20 cellular contexts compared by ENCODE assay signal in the genomic region with DNA sequence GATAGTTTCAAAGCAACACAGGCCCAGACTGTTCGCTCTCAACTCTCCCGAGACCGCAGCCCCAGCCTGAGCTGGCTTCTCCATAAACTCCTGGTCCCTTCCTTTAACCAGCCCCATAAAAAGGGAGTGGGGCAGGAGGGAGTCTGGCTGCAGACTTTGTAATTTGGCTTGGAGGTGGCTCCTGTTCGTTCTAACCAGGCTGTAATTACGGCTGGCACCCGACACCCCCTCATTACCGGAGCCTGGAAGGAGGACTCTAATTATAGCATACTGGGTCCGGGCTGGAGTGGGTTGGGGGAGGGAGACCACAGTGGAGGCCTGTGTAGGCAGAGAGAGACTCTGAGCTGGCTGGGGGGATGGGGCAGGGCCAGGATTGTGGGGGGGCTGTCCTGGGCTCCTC. TPM values are rescaled to one million over a fixed set of nuclear protein-coding genes. Genes with fewer than 3 reads are reported as not detected.
DNase-seq lines count a peak whose midpoint lies in the region; ATAC-seq and TF ChIP-seq lines count a peak whose summit lies in the region.
"Had no signal": no experiment of that assay in that cellular context is flagged by ENCODE, and none has a peak within 500 bp of the region (broad histone marks: within the 10 kb centered on the region; RNA-seq: fewer than 3 reads in every experiment).

No MANE protein-coding gene starts in this region.

- H3K4me3 ChIP-seq in A673 (ENCODE audit: low read depth, low read length, poor library complexity, severe bottlenecking) (no peak overlapping the region), mesendoderm (ENCODE audit: low read length) (no peak overlapping the region), uterus (no peak overlapping the region)
- H3K4me3 ChIP-seq: gastrocnemius medialis, SK-N-MC, tibial artery had no signal

- H2BK120ac ChIP-seq in mesendoderm (ENCODE audit: low read depth, low read length) = no peak overlapping the region

- TF ChIP-seq POLR2A in uterus (IDR thresholded peaks at IDR 0.05) (no peak), erythroblast (IDR thresholded peaks at IDR 0.05; ENCODE audit: low read length) (no peak)

- BruUV-seq in A673 (replicated peaks; lab: Mats Ljungman, UMichigan) = no TSS peak

- no peaks in the 10 kb centered on the region for H3K36me3 ChIP-seq in A673 (ENCODE audit: insufficient read depth, low read length, poor library complexity, severe bottlenecking)
- no peaks in the 10 kb centered on the region for H3K36me3 ChIP-seq in mesendoderm (ENCODE audit: control insufficient read depth, insufficient read depth, low read length)
- no peaks in the 10 kb centered on the region for H3K36me3 ChIP-seq in uterus
- H3K36me3 ChIP-seq: gastrocnemius medialis, tibial artery had no signal

- no peak overlapping the region for H3K23ac ChIP-seq in mesendoderm (ENCODE audit: low read length)

- H3K79me1 ChIP-seq in mesendoderm (ENCODE audit: low read length) = no peaks in the 10 kb centered on the region

- no peak overlapping the region for H2BK5ac ChIP-seq in mesendoderm (ENCODE audit: low read length)

- H3K27ac ChIP-seq in A673 (ENCODE audit: low read depth, low read length, poor library complexity, severe bottlenecking) (peak overlapping the region; percentile 2), mesendoderm (ENCODE audit: low read depth, low read length) (no peak overlapping the region), uterus (peak overlapping the region in 1 of 2 donors; percentile 87)
- H3K27ac ChIP-seq: SK-N-MC, tibial artery had no signal

- peak overlapping the region; percentile 2 for H3K56ac ChIP-seq in mesendoderm (ENCODE audit: low read length)

- no CpG with 5 or more reads among the region's 8 CpGs for WGBS in mesendoderm (ENCODE audit: extremely low coverage, insufficient coverage, low lambda C conversion rate)

- H3K9ac ChIP-seq in mesendoderm (ENCODE audit: low read length) = peak overlapping the region; percentile 7

- no peak overlapping the region for H3K4me2 ChIP-seq in mesendoderm (ENCODE audit: low read length)

- CTCF ChIA-PET in A673 (lab: Charles Lee) = no interaction called here

- H2BK15ac ChIP-seq in mesendoderm (replicated peaks; ENCODE audit: low read depth) = no peak overlapping the region

- POLR2A ChIA-PET in A673 (lab: Charles Lee; ENCODE audit: low non-redundant PET) = no interaction called here

- H2AK5ac ChIP-seq in mesendoderm (ENCODE audit: low read length) = no peak overlapping the region

- no peak overlapping the region for H4K8ac ChIP-seq in mesendoderm (ENCODE audit: low read depth, low read length)

- peak overlapping the region; percentile 24 for H3K18ac ChIP-seq in mesendoderm (ENCODE audit: low read length)

- H3K9me3 ChIP-seq in A673 (ENCODE audit: low read depth, low read length, poor library complexity, severe bottlenecking) (no peaks in the 10 kb centered on the region), uterus (no peaks in the 10 kb centered on the region)
- H3K9me3 ChIP-seq: gastrocnemius medialis, tibial artery had no signal

- ATAC-seq in HG02884 (IDR thresholded peaks at IDR 0.05; ENCODE audit: unreplicated experiment) = no peak
- ATAC-seq: activated CD8-positive, alpha-beta memory T cell treated with anti-CD3 and anti-CD28 coated beads, Interleukin-2, amount 10 ng/mL, durations not matched to agents 7 days and 5 days; gastrocnemius medialis; PC-3; stimulated activated naive B cell treated with anti-CD40 and anti-IgM and Interleukin-4, amounts not matched to agents 10 μg/mL and 1 μg/mL and 100 μg/mL, for 72 hours had no signal

- H3K79me2 ChIP-seq in mesendoderm (ENCODE audit: control insufficient read depth, insufficient read depth, low read length) = no peaks in the 10 kb centered on the region

- H3K27me3 ChIP-seq in A673 (replicated peaks; ENCODE audit: insufficient read depth, low read depth, low read length, poor library complexity) (no peaks in the 10 kb centered on the region), mesendoderm (ENCODE audit: insufficient read depth, low read length, poor library complexity) (no peaks in the 10 kb centered on the region), uterus (no peaks in the 10 kb centered on the region)
- H3K27me3 ChIP-seq: gastrocnemius medialis, tibial artery had no signal

- TF ChIP-seq CTCF in A673 (conservative IDR thresholded peaks at IDR 0.05; ENCODE audit: low read depth, low read length) (no peak), uterus (IDR thresholded peaks at IDR 0.05) (no peak)

- H3K4ac ChIP-seq in mesendoderm (ENCODE audit: low read depth, low read length) = no peak overlapping the region

- H3K4me1 ChIP-seq in A673 (ENCODE audit: insufficient read depth, low read length, poor library complexity, severe bottlenecking) (peaks cover 55% of the 10 kb centered on the region), mesendoderm (ENCODE audit: control insufficient read depth, low read depth, low read length) (peaks cover 25% of the 10 kb centered on the region), uterus (peaks cover 8 to 11% of the 10 kb centered on the region in 2 donors)

- no peak for DNase-seq in A673 (ENCODE audit: low spot score)
- peak; percentile 83 for DNase-seq in NCI-H1436 treated with DMSO at 0.1 percent for 48 hours (lab: John Stamatoyannopoulos, UW)
- peak; percentile 35 for DNase-seq in astrocyte of the hippocampus (ENCODE audit: low read depth, low spot score)
- DNase-seq in mesendoderm = no peak
- DNase-seq in stimulated activated CD4-positive, alpha-beta T cell treated with anti-CD3 and anti-CD28 coated beads, Interleukin-15, amount 100 ng/mL, for 24 hours = no peak
- no peak for DNase-seq in uterus
- DNase-seq in erythroblast (lab: John Stamatoyannopoulos, UW) = no peak
- DNase-seq: activated CD4-positive, alpha-beta T cell treated with anti-CD3 and anti-CD28 coated beads for 1 hour; activated CD8-positive, alpha-beta memory T cell treated with anti-CD3 and anti-CD28 coated beads, Interleukin-2, amount 10 ng/mL, durations not matched to agents 7 days and 5 days; activated gamma-delta T cell; cortex of kidney; DND-41; gastrocnemius medialis; GOT3; NCI-H524 treated with DMSO at 0.1 percent for 48 hours; PC-3; stimulated activated naive B cell treated with anti-CD40 and anti-IgM and Interleukin-4, amounts not matched to agents 10 μg/mL and 1 μg/mL and 100 μg/mL, for 72 hours; tibial artery had no signal

- H4K5ac ChIP-seq in mesendoderm (ENCODE audit: low read length) = no peak overlapping the region

- intact Hi-C loops in A673 (cut with micrococcal nuclease; ENCODE audit: unreplicated experiment) (no loop called here), uterus (cut with DNase I; ENCODE audit: low total_unique reads) (loop anchor here (10.0 kb wide), 1 partner anchor 47 kb away; a partner anchor contains a TSS)

RNA-seq across cellular contexts. Expression of a gene that starts 49.7 kb away (rescaled TPM):
- 8.2 and 9.9 TPM in 2 replicates for total RNA-seq in A673 (2021)
- 8.2 TPM for polyA plus RNA-seq in mesendoderm (2013, experiment 1 of 2)
- 8.1 TPM for polyA plus RNA-seq in mesendoderm (2013, experiment 2 of 2)
- total RNA-seq in uterus = 10 to 100 TPM in 3 of 4 donors, 1 to 10 TPM in 1; 5.3 to 26.6 (median 17.7) TPM

RNA-seq across cellular contexts. Expression of a gene that starts 57.0 kb away (rescaled TPM):
- total RNA-seq in A673 (2021) = 6.1 and 6.6 TPM in 2 replicates
- polyA plus RNA-seq in mesendoderm (2013, experiment 1 of 2) = 9.4 TPM
- polyA plus RNA-seq in mesendoderm (2013, experiment 2 of 2) = 8.8 TPM
- total RNA-seq in uterus = 10 to 100 TPM in 1 of 4 donors, 1 to 10 TPM in 3; 1.0 to 13.8 (median 5.5) TPM

Comparison
In these comparisons a context has a peak if more than half of its experiments do, and no peak if none do; other contexts are left out.
1. DNase-seq: peak in NCI-H1436 treated with DMSO at 0.1 percent for 48 hours (single experiment) and astrocyte of the hippocampus (single experiment); none in A673 (single experiment), mesendoderm (single experiment), stimulated activated CD4-positive, alpha-beta T cell treated with anti-CD3 and anti-CD28 coated beads, Interleukin-15, amount 100 ng/mL, for 24 hours (single experiment), uterus (0 of 2) and erythroblast (0 of 2).